22 cellular contexts compared by ENCODE assay signal in genomic region chr16:31363721-31364120, GRCh38. TPM values are rescaled to one million over a fixed set of nuclear protein-coding genes. Genes with fewer than 3 reads are reported as not detected.
DNase-seq lines count a peak whose midpoint lies in the region; ATAC-seq lines count a peak whose summit lies in the region.
"Had no signal": no experiment of that assay in that cellular context is flagged by ENCODE, and none has a peak within 500 bp of the region (broad histone marks: within the 10 kb centered on the region; RNA-seq: fewer than 3 reads in every experiment).

No MANE protein-coding gene starts in this region.

- H3K18ac ChIP-seq in neuronal stem cell (ENCODE audit: low read length), result no peak overlapping the region

- WGBS in neuronal stem cell (ENCODE audit: extremely low coverage in 2 of 2, insufficient read length in 2 of 2, insufficient replicate concordance in 1 of 2), 2 donors, result no CpG with 5 or more reads among the region's 8 CpGs

- no peak overlapping the region for H2BK12ac ChIP-seq in neuronal stem cell (ENCODE audit: low read length)

- no peak overlapping the region for H4K91ac ChIP-seq in neuronal stem cell (ENCODE audit: low read depth, low read length, poor library complexity)

- H3K9ac ChIP-seq in neuronal stem cell (ENCODE audit: low read depth, low read length, poor library complexity), result no peak overlapping the region

- no peak overlapping the region for H3K4ac ChIP-seq in neuronal stem cell (ENCODE audit: low read length)

- no peak overlapping the region for H3K4me3 ChIP-seq in neuronal stem cell (ENCODE audit: low read length in 2 of 2)
- H3K4me3 ChIP-seq: A549, K562, SJCRH30 had no signal

- H3K27me3 Mint-ChIP-seq in effector memory CD8-positive, alpha-beta T cell, result no peaks in the 10 kb centered on the region

- no peak for ATAC-seq in Right ventricle myocardium inferior
- ATAC-seq in left cardiac atrium, result no peak
- ATAC-seq in effector memory CD8-positive, alpha-beta T cell (replicated peaks), result no peak
- ATAC-seq: A549, K562 had no signal

- H3K36me3 Mint-ChIP-seq in effector memory CD8-positive, alpha-beta T cell (ENCODE audit: insufficient read depth), result peaks cover 8% of the 10 kb centered on the region
- H3K36me3 Mint-ChIP-seq: CD8-positive, alpha-beta T cell had no signal

- no peak overlapping the region for H2BK5ac ChIP-seq in neuronal stem cell (ENCODE audit: low read length)

- intact Hi-C loops in Right ventricle myocardium inferior (cut with DNase I), result no loop called here
- intact Hi-C loops in left cardiac atrium (cut with DNase I), result no loop called here

- H3K4me3 Mint-ChIP-seq in effector memory CD8-positive, alpha-beta T cell, result peak overlapping the region in 1 of 2 donors; percentile 75
- H3K4me3 Mint-ChIP-seq: CD8-positive, alpha-beta T cell had no signal

- no peak overlapping the region for H2BK120ac ChIP-seq in neuronal stem cell (ENCODE audit: low read depth, low read length)

- H3K27me3 ChIP-seq in neuronal stem cell (ENCODE audit: control insufficient read depth in 3 of 3, insufficient read depth in 3 of 3, low read depth in 1 of 3, low read length in 3 of 3), result peaks cover 0 to 5% (median 0%) of the 10 kb centered on the region in 3 experiments
- H3K27me3 ChIP-seq: SJCRH30 had no signal

- H3K4me2 ChIP-seq in neuronal stem cell (ENCODE audit: insufficient read depth, low read length, poor library complexity, severe bottlenecking), result no peak overlapping the region
- H3K4me2 ChIP-seq: A549 had no signal

- H3K36me3 ChIP-seq in neuronal stem cell (replicated peaks in 1 of 2; ENCODE audit: control insufficient read depth in 2 of 2, insufficient read depth in 2 of 2, low read length in 2 of 2), result no peaks in the 10 kb centered on the region
- H3K36me3 ChIP-seq: SJCRH30 had no signal

- peaks cover 36% of the 10 kb centered on the region in 2 donors for H3K4me1 Mint-ChIP-seq in effector memory CD8-positive, alpha-beta T cell (ENCODE audit: low read depth in 2 of 2)

- H2BK15ac ChIP-seq in neuronal stem cell (ENCODE audit: low read length), result no peak overlapping the region

- no peak overlapping the region for H3K14ac ChIP-seq in neuronal stem cell (ENCODE audit: low read length)

- DNase-seq in Right ventricle myocardium inferior (ENCODE audit: missing footprints), result peak; percentile 44
- no peak for DNase-seq in left cardiac atrium
- DNase-seq in effector memory CD8-positive, alpha-beta T cell, result no peak
- no peak for DNase-seq in neuronal stem cell (ENCODE audit: low spot score)
- no peak for DNase-seq in NCI-H2081 treated with DMSO at 0.1 percent for 48 hours (lab: John Stamatoyannopoulos, UW)
- DNase-seq in mucosa of gallbladder (ENCODE audit: low spot score), result no peak
- no peak for DNase-seq in effector CD8-positive, alpha-beta T cell (lab: John Stamatoyannopoulos, UW)
- DNase-seq: AML-193; C1 segment of cervical spinal cord; Caco-2; CD8-positive, alpha-beta T cell; Kasumi-1; NCI-H1092 treated with DMSO at 0.1 percent for 48 hours; NCI-H1436; NCI-H187 treated with DMSO at 0.1 percent for 48 hours; NCI-H2107; NCI-H524; NCI-H774 had no signal

- H3K9me3 ChIP-seq in neuronal stem cell (replicated peaks in 1 of 2; ENCODE audit: control insufficient read depth in 2 of 2, insufficient read depth in 1 of 2, low read depth in 1 of 2, low read length in 2 of 2), result peaks cover 0 to 1% of the 10 kb centered on the region in 2 donors
- H3K9me3 ChIP-seq: A549, Caco-2, SJCRH30 had no signal

- peak overlapping the region; percentile 66 for H2AK5ac ChIP-seq in neuronal stem cell (ENCODE audit: low read depth, low read length)

- H3K4me1 ChIP-seq in neuronal stem cell (ENCODE audit: control insufficient read depth in 2 of 2, insufficient read depth in 1 of 2, low read depth in 1 of 2, low read length in 2 of 2), result no peaks in the 10 kb centered on the region
- H3K4me1 ChIP-seq: A549, Caco-2, SJCRH30 had no signal

- H3K79me1 ChIP-seq in neuronal stem cell (ENCODE audit: low read depth, low read length), result no peaks in the 10 kb centered on the region

- H4K8ac ChIP-seq in neuronal stem cell (ENCODE audit: low read depth, low read length), result no peak overlapping the region

- H2AFZ ChIP-seq in neuronal stem cell (ENCODE audit: low read length), result no peak overlapping the region

- no peak overlapping the region for H3K23ac ChIP-seq in neuronal stem cell (ENCODE audit: low read depth, low read length, poor library complexity)

- H3K9me3 Mint-ChIP-seq in effector memory CD8-positive, alpha-beta T cell, result no peaks in the 10 kb centered on the region
- H3K9me3 Mint-ChIP-seq: CD8-positive, alpha-beta T cell had no signal

- H3K27ac Mint-ChIP-seq in effector memory CD8-positive, alpha-beta T cell, result peak overlapping the region; percentile 94

- H3K27ac ChIP-seq in neuronal stem cell (replicated peaks; ENCODE audit: low read length), result no peak overlapping the region
- H3K27ac ChIP-seq: A549, SJCRH30 had no signal

RNA-seq across cellular contexts. Expression of gene ITGAX, which starts 8.7 kb away (rescaled TPM):
- 2.2 TPM for total RNA-seq in Right ventricle myocardium inferior
- total RNA-seq in left cardiac atrium, result 1 to 10 TPM; 1.7 to 3.5 TPM
- not detected for polyA plus RNA-seq in neuronal stem cell (2013, experiment 1 of 2)
- polyA plus RNA-seq in neuronal stem cell (2013, experiment 2 of 2), result not detected
- total RNA-seq in mucosa of gallbladder, result 16.1 TPM
- total RNA-seq: Caco-2, SJCRH30 had no signal

RNA-seq across cellular contexts. Expression of gene ITGAD, which starts 29.4 kb away (rescaled TPM):
- 0.11 TPM for total RNA-seq in Right ventricle myocardium inferior
- total RNA-seq in left cardiac atrium, result under 1 TPM in 1 of 2 donors, not detected in 1; 0.24 TPM
- polyA plus RNA-seq in neuronal stem cell (2013, experiment 1 of 2), result not detected
- not detected for polyA plus RNA-seq in neuronal stem cell (2013, experiment 2 of 2)
- total RNA-seq in mucosa of gallbladder, result 0.09 TPM
- total RNA-seq: Caco-2, H7, K562, SJCRH30 had no signal
- polyA plus RNA-seq: A549, K562 had no signal
